In genomic region chr21:44653656-44654575, GRCh38 we compare ENCODE assay signal across 13 cellular contexts. TPM values are rescaled to one million over a fixed set of nuclear protein-coding genes. Genes with fewer than 3 reads are reported as not detected.
DNase-seq lines count a peak whose midpoint lies in the region; ATAC-seq lines count a peak whose summit lies in the region.
"Had no signal": no experiment of that assay in that cellular context is flagged by ENCODE, and none has a peak within 500 bp of the region (broad histone marks: within the 10 kb centered on the region; RNA-seq: fewer than 3 reads in every experiment).

No MANE protein-coding gene starts in this region.

- DNase-seq in activated T-cell treated with anti-CD3 and anti-CD28 coated beads for 1 hour (ENCODE audit: low read depth) (peak; percentile 22), T-helper 2 cell (peak in 3 of 5 experiments; percentile 58 to 91 (median 77)), anterior cingulate cortex (lab: John Stamatoyannopoulos, UW) (no peak)
- no peak for DNase-seq in activated T-cell treated with anti-CD3 and anti-CD28 coated beads, Interleukin-2, amount 50 U/mL, for 4 hours
- DNase-seq in activated naive CD4-positive, alpha-beta T cell treated with Interleukin-2 at 50 U/mL for 16 hours = peak; percentile 47
- peak; percentile 15 for DNase-seq in stimulated activated CD8-positive, alpha-beta memory T cell treated with anti-CD3 and anti-CD28 coated beads, Interleukin-7, amount 100 ng/mL, for 24 hours (ENCODE audit: low read depth)
- DNase-seq: EL, glutamatergic neuron, left ventricle myocardium superior had no signal

- H3K27me3 Mint-ChIP-seq in activated T-cell treated with anti-CD3 and anti-CD28 coated beads, Interleukin-2, amount 50 U/mL, for 4 hours (ENCODE audit: low read depth) = no peaks in the 10 kb centered on the region

- no peaks in the 10 kb centered on the region for H3K36me3 Mint-ChIP-seq in activated T-cell treated with anti-CD3 and anti-CD28 coated beads, Interleukin-2, amount 50 U/mL, for 4 hours (ENCODE audit: insufficient read depth)

- H3K9me3 Mint-ChIP-seq in activated T-cell treated with anti-CD3 and anti-CD28 coated beads, Interleukin-2, amount 50 U/mL, for 4 hours = peaks cover 14% of the 10 kb centered on the region

- H3K4me3 Mint-ChIP-seq in activated T-cell treated with anti-CD3 and anti-CD28 coated beads, Interleukin-2, amount 50 U/mL, for 4 hours = no peak overlapping the region

- no peak for ATAC-seq in activated T-cell treated with anti-CD3 and anti-CD28 coated beads, Interleukin-2, amount 50 U/mL, for 4 hours
- ATAC-seq in GM19463 (IDR thresholded peaks at IDR 0.05; ENCODE audit: unreplicated experiment) (no peak), GM21825 (IDR thresholded peaks at IDR 0.05; ENCODE audit: unreplicated experiment) (no peak)
- ATAC-seq: left ventricle myocardium superior had no signal

- H3K4me1 Mint-ChIP-seq in activated T-cell treated with anti-CD3 and anti-CD28 coated beads, Interleukin-2, amount 50 U/mL, for 4 hours (ENCODE audit: low read depth) = peaks cover 51% of the 10 kb centered on the region

RNA-seq across cellular contexts. Expression of gene KRTAP12-4, which starts 0.5 kb away (rescaled TPM):
- total RNA-seq in activated T-cell treated with anti-CD3 and anti-CD28 coated beads, Interleukin-2, amount 50 U/mL, for 4 hours = not detected
- total RNA-seq: left ventricle myocardium superior; suprapubic skin; T-helper 2 cell treated with Interferon-gamma antibody and Interleukin-4, amounts not matched to agents 100 ng/mL and 5 ng/mL, for 36 hours had no signal

RNA-seq across cellular contexts. Expression of gene KRTAP12-3, which starts 3.8 kb away (rescaled TPM):
- total RNA-seq in activated T-cell treated with anti-CD3 and anti-CD28 coated beads, Interleukin-2, amount 50 U/mL, for 4 hours = not detected
- total RNA-seq: left ventricle myocardium superior; T-helper 2 cell treated with Interferon-gamma antibody and Interleukin-4, amounts not matched to agents 100 ng/mL and 5 ng/mL, for 36 hours had no signal

RNA-seq across cellular contexts. Expression of gene KRTAP10-11, which starts 7.7 kb away (rescaled TPM):
- not detected for total RNA-seq in activated T-cell treated with anti-CD3 and anti-CD28 coated beads, Interleukin-2, amount 50 U/mL, for 4 hours
- total RNA-seq: left ventricle myocardium superior; T-helper 2 cell treated with Interferon-gamma antibody and Interleukin-4, amounts not matched to agents 100 ng/mL and 5 ng/mL, for 36 hours had no signal

RNA-seq across cellular contexts. Expression of gene KRTAP12-2, which starts 12.8 kb away (rescaled TPM):
- not detected for total RNA-seq in activated T-cell treated with anti-CD3 and anti-CD28 coated beads, Interleukin-2, amount 50 U/mL, for 4 hours
- total RNA-seq: left ventricle myocardium superior; T-helper 2 cell treated with Interferon-gamma antibody and Interleukin-4, amounts not matched to agents 100 ng/mL and 5 ng/mL, for 36 hours had no signal

RNA-seq across cellular contexts. Expression of gene KRTAP10-10, which starts 16.8 kb away (rescaled TPM):
- not detected for total RNA-seq in activated T-cell treated with anti-CD3 and anti-CD28 coated beads, Interleukin-2, amount 50 U/mL, for 4 hours
- total RNA-seq: left ventricle myocardium superior; T-helper 2 cell treated with Interferon-gamma antibody and Interleukin-4, amounts not matched to agents 100 ng/mL and 5 ng/mL, for 36 hours had no signal

Comparison
In these comparisons a context has a peak if more than half of its experiments do, and no peak if none do; other contexts are left out.
1. DNase-seq: peak in activated T-cell treated with anti-CD3 and anti-CD28 coated beads for 1 hour (single experiment), T-helper 2 cell (3 of 5), activated naive CD4-positive, alpha-beta T cell treated with Interleukin-2 at 50 U/mL for 16 hours (single experiment) and stimulated activated CD8-positive, alpha-beta memory T cell treated with anti-CD3 and anti-CD28 coated beads, Interleukin-7, amount 100 ng/mL, for 24 hours (single experiment); none in activated T-cell treated with anti-CD3 and anti-CD28 coated beads, Interleukin-2, amount 50 U/mL, for 4 hours (single experiment) and anterior cingulate cortex (0 of 58).